Comparison of ENCODE assay signal across 15 cellular contexts in the genomic region with DNA sequence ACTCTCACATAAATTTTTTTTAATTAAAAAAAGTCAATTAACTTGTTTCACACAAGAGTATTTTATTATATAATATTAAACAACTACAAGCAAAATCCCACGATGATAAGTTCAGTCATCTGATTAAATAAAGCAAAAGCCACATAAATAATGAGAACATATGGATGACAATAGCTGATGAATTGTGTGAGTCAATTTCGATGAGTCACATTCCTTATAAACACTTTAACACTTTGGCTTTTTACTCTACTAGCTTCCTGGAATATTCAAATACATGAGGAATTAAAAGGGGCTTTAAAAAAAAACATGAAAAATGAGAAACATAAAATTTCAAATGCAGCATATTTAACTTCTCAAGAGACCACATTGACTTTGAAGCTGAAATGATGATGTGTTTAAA.
DNase-seq lines count a peak whose midpoint lies in the region; ATAC-seq and TF ChIP-seq lines count a peak whose summit lies in the region.
"Had no signal": no experiment of that assay in that cellular context is flagged by ENCODE, and none has a peak within 500 bp of the region (broad histone marks: within the 10 kb centered on the region; RNA-seq: fewer than 3 reads in every experiment).

No MANE protein-coding gene starts in this region.

- intact Hi-C loops in thyroid gland (cut with DNase I), result no loop called here

- no CpG with 5 or more reads among the region's 2 CpGs for WGBS in mesodermal cell (ENCODE audit: insufficient coverage in 2 of 2), 2 experiments
- 82 to 85% methylated on average over 2 of the region's 2 CpGs for WGBS in thyroid gland, 2 donors

- H3K4me1 ChIP-seq in mesodermal cell (ENCODE audit: control insufficient read depth, insufficient read depth, low read length, poor library complexity, severe bottlenecking) (peaks cover 4% of the 10 kb centered on the region), thyroid gland (no peaks in the 10 kb centered on the region)

- TF ChIP-seq CTCF in cardiac fibroblast (IDR thresholded peaks at IDR 0.05; ENCODE audit: low read depth, low read length), result no peak
- no peak for TF ChIP-seq CTCF in thyroid gland (IDR thresholded peaks at IDR 0.05)

- DNase-seq in DMS53 (lab: John Stamatoyannopoulos, UW), result peak; percentile 99
- DNase-seq in LHCN-M2 (ENCODE audit: low read depth), result peak; percentile 66
- DNase-seq in cardiac fibroblast (ENCODE audit: low read depth in 2 of 2), result peak; percentile 42 to 66
- DNase-seq in NCI-H1092 (lab: John Stamatoyannopoulos, UW), result no peak
- no peak for DNase-seq in thyroid gland
- DNase-seq: activated CD4-positive, CD25-positive, alpha-beta regulatory T cell; activated T-cell treated with anti-CD3 and anti-CD28 coated beads, Interleukin-2, amount 50 U/mL, for 4 hours; CD4-positive, CD25-positive, alpha-beta regulatory T cell; NCI-H2107; stimulated activated CD4-positive, alpha-beta T cell treated with anti-CD3 and anti-CD28 coated beads, Interleukin-4, amount 100 ng/mL, for 1 hour had no signal

- TF ChIP-seq POLR2A in thyroid gland (IDR thresholded peaks at IDR 0.05), result no peak

- H3K9me3 ChIP-seq in mesodermal cell (ENCODE audit: control insufficient read depth, low read length) (peaks cover 12% of the 10 kb centered on the region), thyroid gland (no peaks in the 10 kb centered on the region)
- H3K9me3 ChIP-seq: ascending aorta had no signal

- no peaks in the 10 kb centered on the region for H3K27me3 ChIP-seq in thyroid gland
- H3K27me3 ChIP-seq: ascending aorta had no signal

- no peak for ATAC-seq in GM21528 (IDR thresholded peaks at IDR 0.05; ENCODE audit: low FRiP score, unreplicated experiment)
- no peak for ATAC-seq in GM18868 (IDR thresholded peaks at IDR 0.05; ENCODE audit: unreplicated experiment)
- ATAC-seq: stimulated activated memory B cell treated with anti-CD40 and anti-IgM and Interleukin-4, amounts not matched to agents 10 μg/mL and 1 μg/mL and 100 μg/mL, for 72 hours had no signal

- H3K4me3 ChIP-seq in cardiac fibroblast (replicated peaks in 1 of 2; ENCODE audit: low read depth in 2 of 2, low read length in 2 of 2), result no peak overlapping the region
- no peak overlapping the region for H3K4me3 ChIP-seq in mesodermal cell (ENCODE audit: extremely low read depth, insufficient read depth, low read length, poor library complexity, severe bottlenecking)
- H3K4me3 ChIP-seq in thyroid gland (replicated peaks in 1 of 3), result no peak overlapping the region
- H3K4me3 ChIP-seq: ascending aorta had no signal

- H3K27ac ChIP-seq in mesodermal cell (ENCODE audit: low read depth, low read length, severe bottlenecking) (peak overlapping the region; percentile 10), thyroid gland (no peak overlapping the region)
- H3K27ac ChIP-seq: ascending aorta had no signal

- peaks cover 65% of the 10 kb centered on the region for H3K36me3 ChIP-seq in mesodermal cell (ENCODE audit: control insufficient read depth, insufficient read depth, low read length)
- no peaks in the 10 kb centered on the region for H3K36me3 ChIP-seq in thyroid gland
- H3K36me3 ChIP-seq: ascending aorta had no signal

Comparison
In these comparisons a context has a peak if more than half of its experiments do, and no peak if none do; other contexts are left out.
1. DNase-seq: peak in DMS53 (single experiment), LHCN-M2 (single experiment) and cardiac fibroblast (2 of 2); none in NCI-H1092 (single experiment) and thyroid gland (0 of 2).